ENCODE assay signal across 8 cellular contexts in genomic region chr12:55955800-55956508, GRCh38. TPM values are rescaled to one million over a fixed set of nuclear protein-coding genes. Genes with fewer than 3 reads are reported as not detected.
DNase-seq lines count a peak whose midpoint lies in the region; ATAC-seq and TF ChIP-seq lines count a peak whose summit lies in the region.

No MANE protein-coding gene starts in this region.

- H3K36me3 ChIP-seq in OCI-LY1 (ENCODE audit: insufficient read depth, low read length) (peaks cover 35% of the 10 kb centered on the region), ovary (no peaks in the 10 kb centered on the region)

- no peak overlapping the region for H3K4me3 Mint-ChIP-seq in activated naive CD4-positive, alpha-beta T cell treated with anti-CD3 and anti-CD28 coated beads, Interleukin-2, amount 10 ng/mL, durations not matched to agents 7 days and 5 days

- H3K79me2 ChIP-seq in OCI-LY1 (ENCODE audit: insufficient read depth, low read length) = no peaks in the 10 kb centered on the region

- H3K4me1 ChIP-seq in OCI-LY1 (ENCODE audit: insufficient read depth, low read length, severe bottlenecking) = no peaks in the 10 kb centered on the region
- H3K4me1 ChIP-seq in ovary (ENCODE audit: insufficient read depth) = peaks cover 3% of the 10 kb centered on the region

- WGBS in ovary, 3 donors = 63 to 74% (median 67%) methylated on average over 6 of the region's 6 CpGs

- peak overlapping the region; percentile 67 for H3K27ac Mint-ChIP-seq in activated naive CD4-positive, alpha-beta T cell treated with anti-CD3 and anti-CD28 coated beads, Interleukin-2, amount 10 ng/mL, durations not matched to agents 7 days and 5 days

- intact Hi-C loops in ovary (cut with DNase I) = no loop called here

- no peaks in the 10 kb centered on the region for H3F3A ChIP-seq in OCI-LY1 (ENCODE audit: insufficient read depth, low read length)

- no peaks in the 10 kb centered on the region for H4K20me1 ChIP-seq in OCI-LY1 (ENCODE audit: insufficient read depth, low read length)

- no peaks in the 10 kb centered on the region for H3K27me3 ChIP-seq in OCI-LY1 (ENCODE audit: insufficient read depth, low read length)
- no peaks in the 10 kb centered on the region for H3K27me3 ChIP-seq in ovary

- ATAC-seq in GM21619 (IDR thresholded peaks at IDR 0.05; ENCODE audit: unreplicated experiment) = no peak

- no peak overlapping the region for H3K9ac ChIP-seq in OCI-LY1 (ENCODE audit: low read length)

- no peaks in the 10 kb centered on the region for H3K9me3 Mint-ChIP-seq in activated naive CD4-positive, alpha-beta T cell treated with anti-CD3 and anti-CD28 coated beads, Interleukin-2, amount 10 ng/mL, durations not matched to agents 7 days and 5 days

- H3K36me3 Mint-ChIP-seq in activated naive CD4-positive, alpha-beta T cell treated with anti-CD3 and anti-CD28 coated beads, Interleukin-2, amount 10 ng/mL, durations not matched to agents 7 days and 5 days = peaks cover 48% of the 10 kb centered on the region

- no peak overlapping the region for H2AFZ ChIP-seq in OCI-LY1 (ENCODE audit: low read length)

- H3K4me3 ChIP-seq in OCI-LY1 (ENCODE audit: low read depth, low read length, poor library complexity, severe bottlenecking) (no peak overlapping the region), ovary (no peak overlapping the region)

- DNase-seq in GM03348 (ENCODE audit: low spot score) (peak; percentile 42), left kidney (ENCODE audit: low read depth, low spot score) (peak; percentile 43), cerebellum (ENCODE audit: low spot score) (no peak), ovary (no peak), hippocampal formation (lab: John Stamatoyannopoulos, UW) (no peak)
- DNase-seq in activated naive CD4-positive, alpha-beta T cell treated with anti-CD3 and anti-CD28 coated beads, Interleukin-2, amount 10 ng/mL, durations not matched to agents 7 days and 5 days = peak; percentile 72

- CTCF ChIA-PET in activated naive CD4-positive, alpha-beta T cell treated with anti-CD3 and anti-CD28 coated beads, Interleukin-2, amount 10 ng/mL, durations not matched to agents 7 days and 5 days (lab: Charles Lee) = interaction anchor here (0.9 to 1.8 kb wide), 3 partner anchors 21 to 218 kb away, joined by 3 to 6 read pairs (median 4); no protein-coding TSS in a partner anchor

- H3K27me3 Mint-ChIP-seq in activated naive CD4-positive, alpha-beta T cell treated with anti-CD3 and anti-CD28 coated beads, Interleukin-2, amount 10 ng/mL, durations not matched to agents 7 days and 5 days = peaks cover 3% of the 10 kb centered on the region

- H3K4me1 Mint-ChIP-seq in activated naive CD4-positive, alpha-beta T cell treated with anti-CD3 and anti-CD28 coated beads, Interleukin-2, amount 10 ng/mL, durations not matched to agents 7 days and 5 days = peaks cover 15% of the 10 kb centered on the region

- no peak for TF ChIP-seq EP300 in ovary (IDR thresholded peaks at IDR 0.05)

- H3K9me2 ChIP-seq in OCI-LY1 (ENCODE audit: low read depth, low read length) = no peaks in the 10 kb centered on the region

- H3K27ac ChIP-seq in OCI-LY1 (ENCODE audit: low read depth, low read length, poor library complexity, severe bottlenecking) = no peak overlapping the region
- no peak overlapping the region for H3K27ac ChIP-seq in ovary

- TF ChIP-seq CTCF in OCI-LY1 (IDR thresholded peaks at IDR 0.05; ENCODE audit: low read length) (peak; percentile 50), ovary (IDR thresholded peaks at IDR 0.05) (no peak)

- H3K9me3 ChIP-seq in OCI-LY1 (ENCODE audit: low read length) = no peaks in the 10 kb centered on the region
- no peaks in the 10 kb centered on the region for H3K9me3 ChIP-seq in ovary

- no peak for TF ChIP-seq POLR2A in ovary (IDR thresholded peaks at IDR 0.05)

- H3K4me2 ChIP-seq in OCI-LY1 (ENCODE audit: low read length) = no peak overlapping the region

RNA-seq across cellular contexts. Expression of gene PMEL, which starts 9.9 kb away (rescaled TPM):
- total RNA-seq in cerebellum (0.54 TPM), ovary (10 to 100 TPM in 1 of 7 donors, 1 to 10 TPM in 6; 2.0 to 11.5 (median 3.7) TPM)
- polyA plus RNA-seq in ovary = 1 to 10 TPM; 2.0 to 2.7 TPM

RNA-seq across cellular contexts. Expression of gene CDK2, which starts 10.7 kb away (rescaled TPM):
- total RNA-seq in cerebellum (25.7 TPM), ovary (10 to 100 TPM; 18.3 to 33.9 (median 31.3) TPM)
- polyA plus RNA-seq in ovary = 10 to 100 TPM; 21.7 to 21.8 TPM

RNA-seq across cellular contexts. Expression of gene RAB5B, which starts 17.9 kb away (rescaled TPM):
- 46.5 TPM for total RNA-seq in cerebellum
- 100 to 1,000 TPM in 5 of 7 donors, 10 to 100 TPM in 2; 60.4 to 136 (median 117) TPM for total RNA-seq in ovary
- polyA plus RNA-seq in ovary = 100 to 1,000 TPM in 1 of 2 donors, 10 to 100 TPM in 1; 81.7 to 217 TPM

RNA-seq across cellular contexts. Expression of gene DGKA, which starts 25.0 kb away (rescaled TPM):
- total RNA-seq in cerebellum (14.0 TPM), ovary (10 to 100 TPM; 13.3 to 50.1 (median 26.0) TPM)
- 10 to 100 TPM; 15.7 to 40.4 TPM for polyA plus RNA-seq in ovary

RNA-seq across cellular contexts. Expression of gene PYM1, which starts 28.3 kb away (rescaled TPM):
- total RNA-seq in cerebellum (11.0 TPM), ovary (10 to 100 TPM; 18.9 to 25.7 (median 21.7) TPM)
- polyA plus RNA-seq in ovary = 10 to 100 TPM; 22.5 to 25.2 TPM

Comparison
In these comparisons a context has a peak if more than half of its experiments do, and no peak if none do; other contexts are left out.
1. DNase-seq: peak in GM03348 (single experiment), activated naive CD4-positive, alpha-beta T cell treated with anti-CD3 and anti-CD28 coated beads, Interleukin-2, amount 10 ng/mL, durations not matched to agents 7 days and 5 days (single experiment) and left kidney (single experiment); none in cerebellum (single experiment), ovary (0 of 5) and hippocampal formation (0 of 2).